ENCODE assay signal across 15 cellular contexts in the genomic region with DNA sequence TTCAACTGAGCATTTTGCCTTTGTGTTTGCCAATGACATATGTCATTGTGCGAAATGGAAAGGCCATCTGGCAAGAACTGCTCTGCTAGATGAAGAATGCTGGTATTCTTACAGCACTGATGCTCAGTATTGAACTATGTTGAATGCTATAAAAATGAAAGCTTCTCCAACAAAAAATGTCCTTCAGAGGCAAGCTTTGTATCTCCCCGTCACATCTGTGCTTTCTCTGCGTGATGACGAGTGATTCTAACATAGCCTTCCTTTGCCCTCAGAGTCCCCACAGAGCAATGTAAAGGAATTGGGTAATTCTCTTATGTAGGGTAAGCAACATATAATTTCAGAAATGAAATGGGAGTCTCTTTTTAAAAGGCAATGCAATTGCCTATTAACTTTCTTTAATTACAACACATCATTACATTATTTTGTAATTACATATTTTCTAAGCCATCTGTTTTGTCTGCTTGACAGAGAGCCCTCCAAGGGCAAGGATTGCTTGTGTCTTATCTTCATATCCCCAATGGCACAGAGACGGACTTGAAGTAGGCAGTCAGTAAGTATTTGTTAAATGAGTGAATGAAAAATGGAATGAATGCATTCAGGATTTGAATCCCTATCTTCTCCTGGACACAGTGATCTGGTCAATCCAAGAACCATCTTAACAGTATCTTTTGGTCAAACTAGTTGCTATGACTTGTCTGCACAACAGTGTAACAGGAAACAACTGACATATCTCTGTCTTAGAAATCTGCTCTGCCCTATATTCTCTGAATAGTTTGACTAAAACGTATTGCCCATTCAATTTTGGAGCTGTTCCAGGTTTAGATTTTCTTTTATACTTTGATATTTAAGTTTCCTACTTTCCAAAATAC. TPM values are rescaled to one million over a fixed set of nuclear protein-coding genes. Genes with fewer than 3 reads are reported as not detected.
DNase-seq lines count a peak whose midpoint lies in the region; ATAC-seq, FAIRE-seq and TF ChIP-seq lines count a peak whose summit lies in the region.
"Had no signal": no experiment of that assay in that cellular context is flagged by ENCODE, and none has a peak within 500 bp of the region (broad histone marks: within the 10 kb centered on the region; RNA-seq: fewer than 3 reads in every experiment).

No MANE protein-coding gene starts in this region.

- no peak overlapping the region for H3K4me3 Mint-ChIP-seq in mesothelial cell of epicardium
- H3K4me3 Mint-ChIP-seq: activated CD8-positive, alpha-beta T cell treated with anti-CD3 and anti-CD28 coated beads, Interleukin-2, amount 10 ng/mL, durations not matched to agents 7 days and 5 days had no signal

- peak overlapping the region; percentile 96 for H3K27ac Mint-ChIP-seq in mesothelial cell of epicardium
- H3K27ac Mint-ChIP-seq: activated CD8-positive, alpha-beta T cell treated with anti-CD3 and anti-CD28 coated beads, Interleukin-2, amount 10 ng/mL, durations not matched to agents 7 days and 5 days had no signal

- H2AFZ ChIP-seq in fibroblast of lung (ENCODE audit: low read length): no peak overlapping the region

- no peaks in the 10 kb centered on the region for H3K27me3 Mint-ChIP-seq in mesothelial cell of epicardium (ENCODE audit: low read depth)

- peaks cover 3% of the 10 kb centered on the region for H3K4me1 ChIP-seq in fibroblast of lung (ENCODE audit: control insufficient read depth, extremely low read depth, insufficient read depth, low read length)
- H3K4me1 ChIP-seq: HAP-1 had no signal

- H3K27me3 ChIP-seq in fibroblast of lung (ENCODE audit: control insufficient read depth, insufficient read depth, low read length): no peaks in the 10 kb centered on the region

- H3K36me3 ChIP-seq in fibroblast of lung (ENCODE audit: control insufficient read depth, insufficient read depth, low read length): no peaks in the 10 kb centered on the region
- H3K36me3 ChIP-seq: HAP-1 had no signal

- H3K9me3 Mint-ChIP-seq in mesothelial cell of epicardium: no peaks in the 10 kb centered on the region

- no peaks in the 10 kb centered on the region for H4K20me1 ChIP-seq in fibroblast of lung (ENCODE audit: control insufficient read depth, extremely low read depth, insufficient read depth, low read length)

- no peaks in the 10 kb centered on the region for H3K36me3 Mint-ChIP-seq in mesothelial cell of epicardium

- FAIRE-seq in RCC 7860 (lab: Jason Lieb, UNC): no peak

- no peak overlapping the region for H3K9ac ChIP-seq in fibroblast of lung (ENCODE audit: insufficient read depth, low read length)

- no peak overlapping the region for H3K4me3 ChIP-seq in fibroblast of lung (replicated peaks in 1 of 4; ENCODE audit: control extremely low read depth in 1 of 4, insufficient read depth in 1 of 4, low read depth in 3 of 4, low read length in 4 of 4)
- H3K4me3 ChIP-seq: HAP-1, SK-N-MC had no signal

- no peak for ATAC-seq in GM18870 (IDR thresholded peaks at IDR 0.05; ENCODE audit: unreplicated experiment)
- ATAC-seq: activated CD8-positive, alpha-beta T cell treated with anti-CD3 and anti-CD28 coated beads, Interleukin-2, amount 10 ng/mL, durations not matched to agents 7 days and 5 days had no signal

- peaks cover 50% of the 10 kb centered on the region for H3K4me1 Mint-ChIP-seq in mesothelial cell of epicardium

- in situ Hi-C loops in GM13977 (cut with MboI; ENCODE audit: low pct_unique_long_range_greater_than_20kb, low sequenced_read_pairs, unreplicated experiment): no loop called here

- TF ChIP-seq CTCF in fibroblast of lung (conservative IDR thresholded peaks at IDR 0.05 in 1 of 2, IDR thresholded peaks at IDR 0.05 in 1 of 2; ENCODE audit: low read depth in 1 of 2, low read length in 2 of 2): no peak
- TF ChIP-seq CTCF in mesothelial cell of epicardium (IDR thresholded peaks at IDR 0.05; ENCODE audit: unreplicated experiment): no peak
- no peak for TF ChIP-seq CTCF in GM13977 (IDR thresholded peaks at IDR 0.05; ENCODE audit: extremely low read depth, insufficient read depth, missing control alignments)

- H3K79me2 ChIP-seq in fibroblast of lung (ENCODE audit: control insufficient read depth, insufficient read depth, low read length): no peaks in the 10 kb centered on the region

- DNase-seq in EH (ENCODE audit: low read depth): peak; percentile 43
- peak; percentile 22 for DNase-seq in RCC 7860 (ENCODE audit: low spot score)
- DNase-seq in fibroblast of lung (ENCODE audit: low read depth in 2 of 2): peak in 1 of 2 donors; percentile 65
- DNase-seq in mesothelial cell of epicardium (ENCODE audit: low spot score in 2 of 2, unreplicated experiment in 2 of 2): no peak
- DNase-seq in GM13977 (ENCODE audit: low spot score): no peak
- DNase-seq in RPMI8226: no peak
- no peak for DNase-seq in activated CD4-positive, alpha-beta T cell treated with anti-CD3 and anti-CD28 coated beads, Interleukin-2, amount 50 U/mL, for 1 hour
- DNase-seq: activated CD8-positive, alpha-beta T cell treated with anti-CD3 and anti-CD28 coated beads, Interleukin-2, amount 10 ng/mL, durations not matched to agents 7 days and 5 days; AML-193; NCI-H1092 treated with DMSO at 0.1 percent for 48 hours; retina; stimulated activated CD4-positive, alpha-beta T cell treated with anti-CD3 and anti-CD28 coated beads, Interleukin-2, amount 100 ng/mL, for 48 hours had no signal

- no peak overlapping the region for H3K4me2 ChIP-seq in fibroblast of lung (ENCODE audit: extremely low read depth, insufficient read depth, low read length)

- H3K9me3 ChIP-seq in fibroblast of lung (ENCODE audit: control insufficient read depth, insufficient read depth, low read depth, low read length): no peaks in the 10 kb centered on the region
- H3K9me3 ChIP-seq: HAP-1 had no signal

- H3K27ac ChIP-seq in fibroblast of lung (ENCODE audit: insufficient read depth, low read length): peak overlapping the region; percentile 6
- H3K27ac ChIP-seq: SK-N-MC had no signal

RNA-seq across cellular contexts. Expression of gene ENC1, which starts 46.1 kb away (rescaled TPM):
- total RNA-seq in fibroblast of lung (15.4 and 21.8 TPM in 2 replicates), mesothelial cell of epicardium (123 to 129 TPM (median 125 TPM) in 3 replicates)
- 3.5 and 15.6 TPM in 2 replicates for polyA plus RNA-seq in fibroblast of lung
- polyA plus RNA-seq in fibroblast of lung (2012): 3.3 and 14.0 TPM in 2 replicates
- polyA minus RNA-seq in fibroblast of lung (ENCODE audit: low replicate concordance): 13.3 and 50.6 TPM in 2 replicates

Comparison
In these comparisons a context has a peak if more than half of its experiments do, and no peak if none do; other contexts are left out.
1. DNase-seq: peak in EH (single experiment) and RCC 7860 (single experiment); none in mesothelial cell of epicardium (0 of 2), GM13977 (single experiment), RPMI8226 (single experiment) and activated CD4-positive, alpha-beta T cell treated with anti-CD3 and anti-CD28 coated beads, Interleukin-2, amount 50 U/mL, for 1 hour (single experiment).